ENCODE assay signal across 14 cellular contexts in genomic region chr10:103486635-103487395, GRCh38. TPM values are rescaled to one million over a fixed set of nuclear protein-coding genes. Genes with fewer than 3 reads are reported as not detected.
"Had no signal": no experiment of that assay in that cellular context is flagged by ENCODE, and none has a peak within 500 bp of the region (broad histone marks: within the 10 kb centered on the region; RNA-seq: fewer than 3 reads in every experiment).

No MANE protein-coding gene starts in this region.

RNA-seq across cellular contexts. Expression of gene CALHM3, which starts 7.8 kb away (rescaled TPM):
- total RNA-seq: activated B cell treated with CpG ODN at 0.5 μM for 24 hours; activated CD8-positive, alpha-beta T cell treated with anti-CD3 and anti-CD28 coated beads for 36 hours; activated T-cell treated with anti-CD3 and anti-CD28 coated beads, Interleukin-2, amount 50 U/mL, for 4 hours; activated T-helper 17 cell treated with anti-CD3 and anti-CD28 coated beads, Interleukin-2, amount 50 U/mL, for 72 hours; astrocyte; bronchial epithelial cell; cardiac septum; cerebellum; endodermal cell; epithelial cell of proximal tubule; esophagus mucosa; gastroesophageal sphincter; glomerular endothelial cell had no signal

RNA-seq across cellular contexts. Expression of gene CALHM1, which starts 28.1 kb away (rescaled TPM):
- total RNA-seq: activated CD8-positive, alpha-beta T cell treated with anti-CD3 and anti-CD28 coated beads for 36 hours; activated T-cell treated with anti-CD3 and anti-CD28 coated beads, Interleukin-2, amount 50 U/mL, for 4 hours; astrocyte; bronchial epithelial cell; cardiac septum; cerebellum; endodermal cell; epithelial cell of proximal tubule; gastroesophageal sphincter; glomerular endothelial cell had no signal
- polyA plus RNA-seq: adipose tissue had no signal
